8 cellular contexts compared by ENCODE assay signal in genomic region chrX:93422693-93423092, GRCh38.
DNase-seq lines count a peak whose midpoint lies in the region; ATAC-seq, FAIRE-seq and TF ChIP-seq lines count a peak whose summit lies in the region.

No MANE protein-coding gene starts in this region.

- no peak for FAIRE-seq in K562 (lab: Jason Lieb, UNC)

- CTCF ChIA-PET in K562 (lab: Yijun Ruan, JAX; ENCODE audit: low intra/inter-chr PET ratio) = no interaction called here

- TF ChIP-seq CTCF in K562 (IDR thresholded peaks at IDR 0.05 in 2 of 3, conservative IDR thresholded peaks at IDR 0.05 in 1 of 3; ENCODE audit: insufficient read depth in 2 of 3, low read depth in 1 of 3, low read length in 3 of 3) (peak in 1 of 3 experiments; percentile 16; a peak in 2 of 6 replicates), neural cell (IDR thresholded peaks at IDR 0.05; ENCODE audit: poor library complexity, severe bottlenecking) (peak; percentile 62)

- H4K20me1 ChIP-seq in Karpas-422 (ENCODE audit: insufficient read depth, low read depth, low read length) (no peaks in the 10 kb centered on the region), K562 (replicated peaks; ENCODE audit: control insufficient read depth, insufficient read depth, low read length) (no peaks in the 10 kb centered on the region), neural cell (ENCODE audit: insufficient read depth) (no peaks in the 10 kb centered on the region)

- peak; percentile 2 for DNase-seq in DMS153 treated with DMSO at 0.1 percent for 48 hours (lab: John Stamatoyannopoulos, UW; ENCODE audit: unreplicated experiment)
- DNase-seq in Karpas-422 = peak; percentile 78
- peak; percentile 3 to 12 (median 7) for DNase-seq in K562 (ENCODE audit: extremely low read depth in 1 of 4, low spot score in 3 of 4)
- no peak for DNase-seq in activated T-cell treated with anti-CD3 and anti-CD28 coated beads for 4 hours

- TF ChIP-seq EP300 in K562 (IDR thresholded peaks at IDR 0.05; ENCODE audit: low read length) (no peak), neural cell (conservative IDR thresholded peaks at IDR 0.05; ENCODE audit: poor library complexity, severe bottlenecking) (no peak)

- H3K9me1 ChIP-seq in K562 (ENCODE audit: control insufficient read depth, insufficient read depth, low read length) = no peaks in the 10 kb centered on the region

- H3K9ac ChIP-seq in Karpas-422 (ENCODE audit: low read length) (no peak overlapping the region), K562 (ENCODE audit: insufficient read depth in 1 of 2, low read depth in 2 of 2, low read length in 2 of 2) (no peak overlapping the region), neural cell (ENCODE audit: low read length) (no peak overlapping the region)

- ATAC-seq in GM19328 (IDR thresholded peaks at IDR 0.05; ENCODE audit: unreplicated experiment) = peak; percentile 91
- no peak for ATAC-seq in K562
- no peak for ATAC-seq in HG03039 (IDR thresholded peaks at IDR 0.05; ENCODE audit: unreplicated experiment)
- no peak for ATAC-seq in HG03439 (IDR thresholded peaks at IDR 0.05; ENCODE audit: unreplicated experiment)

- H3K4me2 ChIP-seq in Karpas-422 (ENCODE audit: low read depth, low read length, poor library complexity, severe bottlenecking) (no peak overlapping the region), K562 (ENCODE audit: insufficient read depth, low read length) (no peak overlapping the region), neural cell (ENCODE audit: low read length) (no peak overlapping the region)

- no peaks in the 10 kb centered on the region for H3K9me2 ChIP-seq in Karpas-422 (replicated peaks; ENCODE audit: insufficient read depth, low read length)
- no peaks in the 10 kb centered on the region for H3K9me2 ChIP-seq in neural cell (ENCODE audit: insufficient read depth, low read length)

- H3K27me3 ChIP-seq in Karpas-422 (ENCODE audit: low read length) = no peaks in the 10 kb centered on the region
- H3K27me3 ChIP-seq in K562 (ENCODE audit: control insufficient read depth in 2 of 2, insufficient read depth in 2 of 2, low read length in 2 of 2) = no peaks in the 10 kb centered on the region
- no peaks in the 10 kb centered on the region for H3K27me3 ChIP-seq in neural cell (ENCODE audit: insufficient read depth, low read depth, low read length)

- H3K9me3 ChIP-seq in Karpas-422 (ENCODE audit: low read length) = peaks cover 7% of the 10 kb centered on the region; the same call in 1 of the 2 replicates
- no peaks in the 10 kb centered on the region for H3K9me3 ChIP-seq in K562 (replicated peaks; ENCODE audit: control insufficient read depth, insufficient read depth, low read depth, low read length)
- H3K9me3 ChIP-seq in neural cell (ENCODE audit: low read length) = no peaks in the 10 kb centered on the region

- no TSS peak for BruUV-seq in K562 (replicated peaks; lab: Mats Ljungman, UMichigan)

- no peaks in the 10 kb centered on the region for H3K4me1 ChIP-seq in Karpas-422 (ENCODE audit: low read length)
- H3K4me1 ChIP-seq in K562 (replicated peaks in 1 of 2; ENCODE audit: control insufficient read depth in 2 of 2, insufficient read depth in 2 of 2, low read length in 2 of 2) = no peaks in the 10 kb centered on the region

- H3K79me2 ChIP-seq in Karpas-422 (ENCODE audit: low read length) (no peaks in the 10 kb centered on the region), K562 (ENCODE audit: control insufficient read depth, insufficient read depth, low read length) (no peaks in the 10 kb centered on the region), neural cell (replicated peaks; ENCODE audit: insufficient read depth, low read length) (no peaks in the 10 kb centered on the region)

- H3K27ac ChIP-seq in Karpas-422 (ENCODE audit: low read length) (no peak overlapping the region), K562 (ENCODE audit: extremely low read depth, low read depth, low read length) (no peak overlapping the region), neural cell (ENCODE audit: low read length) (no peak overlapping the region)

- H3K4me3 ChIP-seq in Karpas-422 (ENCODE audit: low read length) = no peak overlapping the region
- no peak overlapping the region for H3K4me3 ChIP-seq in K562
- no peak overlapping the region for H3K4me3 ChIP-seq in neural cell (ENCODE audit: low read length)

- in situ Hi-C loops in K562 (cut with MboI) = no loop called here

- TF ChIP-seq POLR2A in K562 (conservative IDR thresholded peaks at IDR 0.05) = no peak

- TF ChIP-seq RAD21 in K562 (CRISPR knock-in tag; conservative IDR thresholded peaks at IDR 0.05 in 1 of 2, IDR thresholded peaks at IDR 0.05 in 1 of 2) = peak in 1 of 2 experiments; percentile 8; a peak in 1 of 4 replicates
- TF ChIP-seq RAD21 in neural cell (conservative IDR thresholded peaks at IDR 0.05) = peak; percentile 67

- intact Hi-C loops in K562 (cut with micrococcal nuclease) = no loop called here

- 2% methylated on average over 4 of the region's 6 CpGs for WGBS in K562 (ENCODE audit: insufficient coverage, low coverage, missing lambda C conversion rate)

- POLR2A ChIA-PET in K562 (lab: Yijun Ruan, JAX) = no interaction called here

- no peaks in the 10 kb centered on the region for H3K36me3 ChIP-seq in Karpas-422 (ENCODE audit: insufficient read depth, low read length)
- H3K36me3 ChIP-seq in K562 (ENCODE audit: control insufficient read depth, insufficient read depth, low read length) = no peaks in the 10 kb centered on the region
- no peaks in the 10 kb centered on the region for H3K36me3 ChIP-seq in neural cell (ENCODE audit: insufficient read depth, low read length)

- H2AFZ ChIP-seq in Karpas-422 (ENCODE audit: low read length) = no peak overlapping the region
- H2AFZ ChIP-seq in K562 (ENCODE audit: low read depth, low read length) = no peak overlapping the region
- H2AFZ ChIP-seq in neural cell (ENCODE audit: low read depth, low read length) = no peak overlapping the region

- no peaks in the 10 kb centered on the region for H3F3A ChIP-seq in neural cell (ENCODE audit: insufficient read depth, low read length, poor library complexity, severe bottlenecking)

TF ChIP-seq in K562, 482 proteins besides CTCF, POLR2A, EP300 and RAD21 (continues in another document):
- TF ChIP-seq POLR2AphosphoS2 (IDR thresholded peaks at IDR 0.05; ENCODE audit: low read length) (no peak), ATF1 (CRISPR knock-in tag; IDR thresholded peaks at IDR 0.05) (no peak), ATF1 (tag; IDR thresholded peaks at IDR 0.05) (peak; percentile 29; the same call in 1 of the 2 replicates), CREM (IDR thresholded peaks at IDR 0.05; ENCODE audit: low read depth) (0 out of 2 replicates have a peak, but pooled peaks have one; percentile 8)

TF ChIP-seq in neural cell, 6 proteins besides CTCF, POLR2A, EP300 and RAD21:
- no peak for TF ChIP-seq POLR2AphosphoS5 (IDR thresholded peaks at IDR 0.05)
- peak; percentile 70 for TF ChIP-seq SMC3 (conservative IDR thresholded peaks at IDR 0.05; ENCODE audit: poor library complexity)
TF ChIP-seq in neural cell: peak in this region for 1.
